ENCODE assay signal across 1 cellular context in genomic region chr11:119093951-119094815, GRCh38.
TF ChIP-seq lines count a peak whose summit lies in the region.

No MANE protein-coding gene starts in this region.

TF ChIP-seq in SK-N-SH treated with all-trans-retinoic acid at 6 μM for 48 hours, 23 proteins besides CTCF, POLR2A, EP300 and RAD21 (continued from another document):
- TF ChIP-seq TSHZ2 (CRISPR knock-in tag; IDR thresholded peaks at IDR 0.05) = no peak
- TF ChIP-seq BACH2 (CRISPR knock-in tag; IDR thresholded peaks at IDR 0.05; ENCODE audit: borderline replicate concordance) = no peak
- TF ChIP-seq CREB5 (CRISPR knock-in tag; IDR thresholded peaks at IDR 0.05; ENCODE audit: low read depth) = no peak
- no peak for TF ChIP-seq ZFP30 (CRISPR knock-in tag; IDR thresholded peaks at IDR 0.05)
- TF ChIP-seq ESRRG (CRISPR knock-in tag; IDR thresholded peaks at IDR 0.05) = no peak
- no peak for TF ChIP-seq CSDC2 (CRISPR knock-in tag; IDR thresholded peaks at IDR 0.05)
- no peak for TF ChIP-seq ZC3H10 (CRISPR knock-in tag; IDR thresholded peaks at IDR 0.05)
- no peak for TF ChIP-seq GLIS3 (CRISPR knock-in tag; IDR thresholded peaks at IDR 0.05)
- TF ChIP-seq PATZ1 (CRISPR knock-in tag; IDR thresholded peaks at IDR 0.05; ENCODE audit: borderline replicate concordance) = no peak
